17 cellular contexts compared by ENCODE assay signal in the genomic region with DNA sequence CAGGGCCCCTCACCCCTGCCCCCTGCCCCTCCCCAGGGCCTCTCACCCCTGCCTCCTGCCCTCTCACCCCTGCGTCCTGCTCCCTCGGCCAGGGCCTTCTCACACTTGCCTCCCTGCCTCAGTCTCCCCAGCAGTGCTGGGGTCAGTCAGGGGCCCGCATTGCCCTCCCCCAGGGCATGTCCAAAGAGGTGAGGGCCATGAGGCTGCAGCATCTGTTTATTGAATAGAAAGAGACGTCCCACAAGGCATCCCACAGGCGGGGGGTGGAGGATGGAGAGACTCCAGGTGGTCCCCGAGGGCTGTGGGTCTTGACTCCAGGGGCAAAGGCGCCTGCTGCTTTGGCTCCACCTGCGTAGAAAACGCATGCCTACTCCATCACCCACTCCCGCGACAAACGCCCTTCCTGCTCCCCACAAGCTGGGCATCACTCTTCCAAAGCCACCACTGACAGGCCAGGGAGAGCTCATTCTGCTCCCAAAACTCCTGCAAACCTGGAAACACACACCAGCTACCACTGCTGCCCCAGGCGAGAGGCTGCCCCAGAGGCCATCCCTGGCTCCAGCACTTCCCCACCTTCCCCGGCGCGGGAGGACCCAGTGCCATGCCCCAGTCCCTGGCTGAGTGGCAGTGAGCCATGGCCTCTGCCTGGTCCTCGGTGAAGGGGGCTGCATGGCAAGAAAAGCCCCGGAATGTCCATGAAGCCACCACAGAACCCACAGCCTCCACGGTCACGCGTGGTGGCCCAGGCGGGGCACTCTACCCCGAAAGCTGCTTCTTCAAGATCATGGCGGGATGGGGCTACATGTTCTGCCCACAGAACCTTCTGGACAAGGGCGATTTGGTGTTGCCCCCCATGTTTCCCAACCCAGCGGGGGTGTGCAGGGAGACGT. TPM values are rescaled to one million over a fixed set of nuclear protein-coding genes. Genes with fewer than 3 reads are reported as not detected.
DNase-seq lines count a peak whose midpoint lies in the region; ATAC-seq and TF ChIP-seq lines count a peak whose summit lies in the region.
"Had no signal": no experiment of that assay in that cellular context is flagged by ENCODE, and none has a peak within 500 bp of the region (broad histone marks: within the 10 kb centered on the region; RNA-seq: fewer than 3 reads in every experiment).

No MANE protein-coding gene starts in this region.

- no peak overlapping the region for H3K27ac ChIP-seq in GM23338 (ENCODE audit: low read depth)
- H3K27ac ChIP-seq: PC-9 had no signal

- H3K79me2 ChIP-seq in GM23338 (replicated peaks; ENCODE audit: insufficient read depth), result no peaks in the 10 kb centered on the region

- H3K36me3 ChIP-seq in GM23338 (ENCODE audit: insufficient read depth), result no peaks in the 10 kb centered on the region
- H3K36me3 ChIP-seq in mucosa of descending colon (ENCODE audit: low read depth), result no peaks in the 10 kb centered on the region

- H3K9me3 Mint-ChIP-seq in GM23338, result peaks cover 12% of the 10 kb centered on the region
- H3K9me3 Mint-ChIP-seq in central memory CD8-positive, alpha-beta T cell, result no peaks in the 10 kb centered on the region
- peaks cover 4 to 8% of the 10 kb centered on the region in 2 donors for H3K9me3 Mint-ChIP-seq in stimulated activated naive B cell treated with anti-CD40 and anti-IgM and Interleukin-4, amounts not matched to agents 10 μg/mL and 1 μg/mL and 100 μg/mL, for 72 hours
- H3K9me3 Mint-ChIP-seq in activated CD8-positive, alpha-beta T cell treated with anti-CD3 and anti-CD28 coated beads, Interleukin-2, amount 10 ng/mL, durations not matched to agents 7 days and 5 days (ENCODE audit: insufficient read depth), result no peaks in the 10 kb centered on the region

- 0 out of 2 replicates have a peak, but pooled peaks cover 5% of the 10 kb centered on the region for H3F3A ChIP-seq in GM23338 (replicated peaks; ENCODE audit: low read depth)

- ATAC-seq in GM23338 (no peak), mucosa of descending colon (no peak)
- no peak for ATAC-seq in central memory CD8-positive, alpha-beta T cell (replicated peaks; ENCODE audit: extremely low read depth, poor library complexity, severe bottlenecking)
- ATAC-seq in stimulated activated naive B cell treated with anti-CD40 and anti-IgM and Interleukin-4, amounts not matched to agents 10 μg/mL and 1 μg/mL and 100 μg/mL, for 72 hours (replicated peaks), result no peak
- no peak for ATAC-seq in activated CD8-positive, alpha-beta T cell treated with anti-CD3 and anti-CD28 coated beads, Interleukin-2, amount 10 ng/mL, durations not matched to agents 7 days and 5 days

- DNase-seq in GM23338 (ENCODE audit: low spot score) (no peak), mucosa of descending colon (peak in 2 of 3 donors; percentile 31 to 40), NCI-H2227 (lab: John Stamatoyannopoulos, UW; ENCODE audit: unreplicated experiment) (no peak), retina (no peak)
- DNase-seq in central memory CD8-positive, alpha-beta T cell (ENCODE audit: low spot score in 2 of 2), result no peak
- DNase-seq in stimulated activated naive B cell treated with anti-CD40 and anti-IgM and Interleukin-4, amounts not matched to agents 10 μg/mL and 1 μg/mL and 100 μg/mL, for 72 hours, result no peak
- no peak for DNase-seq in activated CD8-positive, alpha-beta T cell treated with anti-CD3 and anti-CD28 coated beads, Interleukin-2, amount 10 ng/mL, durations not matched to agents 7 days and 5 days
- DNase-seq: ACHN; EL; NCI-H1436 treated with DMSO at 0.1 percent for 48 hours; NCI-H2081 treated with DMSO at 0.1 percent for 48 hours; NCI-H2227 treated with DMSO at 0.1 percent for 48 hours; NCI-H526; NK-92 treated with Interleukin-12 subunit alpha and Interleukin-12 subunit beta, amount 100 ng/mL, for 24 hours; PC-9 had no signal

- H3K9me2 ChIP-seq in GM23338 (ENCODE audit: insufficient read depth), result no peaks in the 10 kb centered on the region

- H3K4me2 ChIP-seq in GM23338, result no peak overlapping the region
- H3K4me2 ChIP-seq: PC-9 had no signal

- no peaks in the 10 kb centered on the region for H3K36me3 Mint-ChIP-seq in GM23338 (ENCODE audit: low read depth)
- no peaks in the 10 kb centered on the region for H3K36me3 Mint-ChIP-seq in central memory CD8-positive, alpha-beta T cell (ENCODE audit: insufficient read depth)
- peaks cover 7 to 11% of the 10 kb centered on the region in 2 donors for H3K36me3 Mint-ChIP-seq in stimulated activated naive B cell treated with anti-CD40 and anti-IgM and Interleukin-4, amounts not matched to agents 10 μg/mL and 1 μg/mL and 100 μg/mL, for 72 hours
- H3K36me3 Mint-ChIP-seq in activated CD8-positive, alpha-beta T cell treated with anti-CD3 and anti-CD28 coated beads, Interleukin-2, amount 10 ng/mL, durations not matched to agents 7 days and 5 days (ENCODE audit: low read depth), result no peaks in the 10 kb centered on the region
- H3K36me3 Mint-ChIP-seq: CD8-positive, alpha-beta memory T cell had no signal

- POLR2A ChIA-PET in activated CD8-positive, alpha-beta T cell treated with anti-CD3 and anti-CD28 coated beads, Interleukin-2, amount 10 ng/mL, durations not matched to agents 7 days and 5 days (lab: Charles Lee), result no interaction called here

- H3K27ac Mint-ChIP-seq in GM23338, result no peak overlapping the region
- peak overlapping the region; percentile 55 for H3K27ac Mint-ChIP-seq in central memory CD8-positive, alpha-beta T cell (ENCODE audit: low read depth)
- peak overlapping the region; percentile 81 for H3K27ac Mint-ChIP-seq in stimulated activated naive B cell treated with anti-CD40 and anti-IgM and Interleukin-4, amounts not matched to agents 10 μg/mL and 1 μg/mL and 100 μg/mL, for 72 hours
- no peak overlapping the region for H3K27ac Mint-ChIP-seq in activated CD8-positive, alpha-beta T cell treated with anti-CD3 and anti-CD28 coated beads, Interleukin-2, amount 10 ng/mL, durations not matched to agents 7 days and 5 days
- H3K27ac Mint-ChIP-seq: CD8-positive, alpha-beta memory T cell had no signal

- TF ChIP-seq CTCF in GM23338 (conservative IDR thresholded peaks at IDR 0.05; ENCODE audit: low read depth in 2 of 2), result no peak
- no peak for TF ChIP-seq CTCF in mucosa of descending colon (IDR thresholded peaks at IDR 0.05)

- H3K4me1 Mint-ChIP-seq in GM23338, result peaks cover 13% of the 10 kb centered on the region
- no peaks in the 10 kb centered on the region for H3K4me1 Mint-ChIP-seq in central memory CD8-positive, alpha-beta T cell
- peaks cover 29 to 51% of the 10 kb centered on the region in 2 donors for H3K4me1 Mint-ChIP-seq in stimulated activated naive B cell treated with anti-CD40 and anti-IgM and Interleukin-4, amounts not matched to agents 10 μg/mL and 1 μg/mL and 100 μg/mL, for 72 hours
- no peaks in the 10 kb centered on the region for H3K4me1 Mint-ChIP-seq in activated CD8-positive, alpha-beta T cell treated with anti-CD3 and anti-CD28 coated beads, Interleukin-2, amount 10 ng/mL, durations not matched to agents 7 days and 5 days (ENCODE audit: low read depth)
- H3K4me1 Mint-ChIP-seq: CD8-positive, alpha-beta memory T cell had no signal

- H3K4me1 ChIP-seq in GM23338 (ENCODE audit: insufficient read depth), result no peaks in the 10 kb centered on the region
- peaks cover under 1% of the 10 kb centered on the region for H3K4me1 ChIP-seq in mucosa of descending colon (ENCODE audit: low read depth)

- H3K4me3 ChIP-seq in GM23338 (no peak overlapping the region), mucosa of descending colon (no peak overlapping the region)
- H3K4me3 ChIP-seq: PC-9 had no signal

- no peaks in the 10 kb centered on the region for H4K20me1 ChIP-seq in GM23338 (replicated peaks; ENCODE audit: insufficient read depth)

- H3K27me3 Mint-ChIP-seq in GM23338 (ENCODE audit: insufficient read depth, low read depth, poor library complexity), result peaks cover 11% of the 10 kb centered on the region
- no peaks in the 10 kb centered on the region for H3K27me3 Mint-ChIP-seq in central memory CD8-positive, alpha-beta T cell
- H3K27me3 Mint-ChIP-seq in stimulated activated naive B cell treated with anti-CD40 and anti-IgM and Interleukin-4, amounts not matched to agents 10 μg/mL and 1 μg/mL and 100 μg/mL, for 72 hours, result no peaks in the 10 kb centered on the region
- no peaks in the 10 kb centered on the region for H3K27me3 Mint-ChIP-seq in activated CD8-positive, alpha-beta T cell treated with anti-CD3 and anti-CD28 coated beads, Interleukin-2, amount 10 ng/mL, durations not matched to agents 7 days and 5 days (ENCODE audit: low read depth)

- CTCF ChIA-PET in activated CD8-positive, alpha-beta T cell treated with anti-CD3 and anti-CD28 coated beads, Interleukin-2, amount 10 ng/mL, durations not matched to agents 7 days and 5 days (lab: Charles Lee), result interaction anchor here (1.9 to 2.2 kb wide), 2 partner anchors 9 to 18 kb away, joined by 8 to 9 read pairs; no protein-coding TSS in a partner anchor

- intact Hi-C loops in mucosa of descending colon (cut with DNase I, micrococcal nuclease), result no loop called here

- H2AFZ ChIP-seq in GM23338, result peak overlapping the region; percentile 32; the same call in 1 of the 2 replicates
- H2AFZ ChIP-seq: PC-9 had no signal

- H3K9me3 ChIP-seq in mucosa of descending colon, result no peaks in the 10 kb centered on the region

- no peak overlapping the region; the same call in 2 of the 3 replicates for H3K4me3 Mint-ChIP-seq in GM23338
- H3K4me3 Mint-ChIP-seq in central memory CD8-positive, alpha-beta T cell, result no peak overlapping the region
- peak overlapping the region in 1 of 2 donors; percentile 41 for H3K4me3 Mint-ChIP-seq in stimulated activated naive B cell treated with anti-CD40 and anti-IgM and Interleukin-4, amounts not matched to agents 10 μg/mL and 1 μg/mL and 100 μg/mL, for 72 hours
- H3K4me3 Mint-ChIP-seq in activated CD8-positive, alpha-beta T cell treated with anti-CD3 and anti-CD28 coated beads, Interleukin-2, amount 10 ng/mL, durations not matched to agents 7 days and 5 days, result no peak overlapping the region
- H3K4me3 Mint-ChIP-seq: CD8-positive, alpha-beta memory T cell had no signal

- H3K27me3 ChIP-seq in GM23338 (ENCODE audit: insufficient read depth), result no peaks in the 10 kb centered on the region

RNA-seq across cellular contexts. Expression of a gene that starts 1.6 kb away (rescaled TPM):
- total RNA-seq in GM23338 (2014; rRNA removed; shearing (Covaris generic)), result not detected in 2 replicates
- not detected in 2 replicates for polyA plus RNA-seq in GM23338 (2016; fragmentation: Nextera tagmentation; extraction: Ambion mirVana)
- total RNA-seq in mucosa of descending colon, result not detected
- not detected for total RNA-seq in activated CD8-positive, alpha-beta T cell treated with anti-CD3 and anti-CD28 coated beads, Interleukin-2, amount 10 ng/mL, durations not matched to agents 7 days and 5 days
- total RNA-seq: CD8-positive, alpha-beta memory T cell; HT1080; PC-9 had no signal
- polyA plus RNA-seq: CD8-positive, alpha-beta memory T cell had no signal

RNA-seq across cellular contexts. Expression of a gene that starts 4.6 kb away (rescaled TPM):
- 0.54 and 0.90 TPM in 2 replicates for total RNA-seq in GM23338 (2014; rRNA removed; shearing (Covaris generic))
- 0.76 and 1.2 TPM in 2 replicates for polyA plus RNA-seq in GM23338 (2016; fragmentation: Nextera tagmentation; extraction: Ambion mirVana)
- total RNA-seq in mucosa of descending colon, result 10 to 100 TPM in 1 of 3 donors, 1 to 10 TPM in 2; 1.6 to 17.2 (median 3.7) TPM
- not detected for total RNA-seq in activated CD8-positive, alpha-beta T cell treated with anti-CD3 and anti-CD28 coated beads, Interleukin-2, amount 10 ng/mL, durations not matched to agents 7 days and 5 days
- total RNA-seq: CD8-positive, alpha-beta memory T cell; HT1080; PC-9 had no signal
- polyA plus RNA-seq: CD8-positive, alpha-beta memory T cell had no signal

RNA-seq across cellular contexts. Expression of a gene that starts 11.4 kb away (rescaled TPM):
- not detected in 2 replicates for total RNA-seq in GM23338 (2014; rRNA removed; shearing (Covaris generic))
- not detected in 2 replicates for polyA plus RNA-seq in GM23338 (2016; fragmentation: Nextera tagmentation; extraction: Ambion mirVana)
- total RNA-seq in mucosa of descending colon, result 1 to 10 TPM; 1.0 to 8.5 (median 4.7) TPM
- not detected for total RNA-seq in activated CD8-positive, alpha-beta T cell treated with anti-CD3 and anti-CD28 coated beads, Interleukin-2, amount 10 ng/mL, durations not matched to agents 7 days and 5 days
- total RNA-seq: CD8-positive, alpha-beta memory T cell; HT1080; PC-9 had no signal
- polyA plus RNA-seq: CD8-positive, alpha-beta memory T cell had no signal

RNA-seq across cellular contexts. Expression of a gene that starts 16.9 kb away (rescaled TPM):
- 0.45 and 9.8 TPM in 2 replicates for total RNA-seq in GM23338 (2014; rRNA removed; shearing (Covaris generic))
- polyA plus RNA-seq in GM23338 (2016; fragmentation: Nextera tagmentation; extraction: Ambion mirVana), result 0.43 and 0.74 TPM in 2 replicates
- 1 to 10 TPM in 2 of 3 donors, under 1 TPM in 1; 0.12 to 5.1 (median 2.7) TPM for total RNA-seq in mucosa of descending colon
- total RNA-seq in activated CD8-positive, alpha-beta T cell treated with anti-CD3 and anti-CD28 coated beads, Interleukin-2, amount 10 ng/mL, durations not matched to agents 7 days and 5 days, result 1 to 10 TPM; 1.8 to 2.4 TPM
- total RNA-seq: HT1080 had no signal

RNA-seq across cellular contexts. Expression of a gene that starts 31.5 kb away (rescaled TPM):
- total RNA-seq in GM23338 (2014; rRNA removed; shearing (Covaris generic)), result 57.0 and 71.4 TPM in 2 replicates
- 90.0 and 90.5 TPM in 2 replicates for polyA plus RNA-seq in GM23338 (2016; fragmentation: Nextera tagmentation; extraction: Ambion mirVana)
- total RNA-seq in mucosa of descending colon, result 100 to 1,000 TPM; 110 to 373 (median 127) TPM
- 10 to 100 TPM; 39.9 to 43.2 TPM for total RNA-seq in activated CD8-positive, alpha-beta T cell treated with anti-CD3 and anti-CD28 coated beads, Interleukin-2, amount 10 ng/mL, durations not matched to agents 7 days and 5 days

Comparison
In these comparisons a context has a peak if more than half of its experiments do, and no peak if none do; other contexts are left out.
1. DNase-seq: peak in mucosa of descending colon (2 of 3); none in GM23338 (single experiment), central memory CD8-positive, alpha-beta T cell (0 of 2), stimulated activated naive B cell treated with anti-CD40 and anti-IgM and Interleukin-4, amounts not matched to agents 10 μg/mL and 1 μg/mL and 100 μg/mL, for 72 hours (single experiment), activated CD8-positive, alpha-beta T cell treated with anti-CD3 and anti-CD28 coated beads, Interleukin-2, amount 10 ng/mL, durations not matched to agents 7 days and 5 days (single experiment), NCI-H2227 (single experiment) and retina (single experiment).
2. H3K27ac Mint-ChIP-seq: peak in central memory CD8-positive, alpha-beta T cell (single experiment) and stimulated activated naive B cell treated with anti-CD40 and anti-IgM and Interleukin-4, amounts not matched to agents 10 μg/mL and 1 μg/mL and 100 μg/mL, for 72 hours (single experiment); none in GM23338 (single experiment) and activated CD8-positive, alpha-beta T cell treated with anti-CD3 and anti-CD28 coated beads, Interleukin-2, amount 10 ng/mL, durations not matched to agents 7 days and 5 days (single experiment).